Comparison of ENCODE assay signal across 10 cellular contexts in the genomic region with DNA sequence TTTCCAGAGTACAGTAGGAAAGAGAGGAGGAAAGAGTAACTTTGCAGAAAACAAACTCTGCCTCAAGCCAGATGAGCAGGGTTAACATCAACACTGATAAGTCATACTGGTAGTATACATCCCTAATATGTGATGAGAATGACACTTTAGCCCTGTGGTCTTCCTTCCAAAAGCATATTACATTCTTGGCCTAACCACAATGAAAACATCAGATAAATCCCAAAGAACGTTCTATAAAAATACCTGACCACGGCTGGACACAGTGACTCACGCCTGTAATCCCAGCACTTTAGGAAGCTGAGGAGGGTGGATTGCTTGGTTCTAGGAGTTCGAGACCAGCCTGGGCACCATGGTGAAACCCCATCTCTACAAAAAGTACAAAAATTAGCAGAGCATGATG. TPM values are rescaled to one million over a fixed set of nuclear protein-coding genes. Genes with fewer than 3 reads are reported as not detected.
DNase-seq lines count a peak whose midpoint lies in the region; FAIRE-seq and TF ChIP-seq lines count a peak whose summit lies in the region.
"Had no signal": no experiment of that assay in that cellular context is flagged by ENCODE, and none has a peak within 500 bp of the region (broad histone marks: within the 10 kb centered on the region; RNA-seq: fewer than 3 reads in every experiment).

No MANE protein-coding gene starts in this region.

- H2AFZ ChIP-seq in astrocyte (ENCODE audit: low read depth, low read length), result no peak overlapping the region
- no peak overlapping the region for H2AFZ ChIP-seq in keratinocyte (ENCODE audit: control insufficient read depth, low read length)

- intact Hi-C loops in kidney (cut with DNase I), result no loop called here

- H3K27ac ChIP-seq in astrocyte (ENCODE audit: low read depth, low read length) (no peak overlapping the region), keratinocyte (ENCODE audit: control insufficient read depth, insufficient read depth, low read length) (no peak overlapping the region), caudate nucleus (ENCODE audit: low read depth, low read length) (no peak overlapping the region), kidney (ENCODE audit: low read depth in 2 of 2, low read length in 2 of 2) (no peak overlapping the region)

- peaks cover 2% of the 10 kb centered on the region for H3K9me1 ChIP-seq in keratinocyte (ENCODE audit: control insufficient read depth, extremely low read depth, insufficient read depth, low read length)

- peaks cover 2% of the 10 kb centered on the region for H3K36me3 Mint-ChIP-seq in astrocyte (ENCODE audit: low read depth, unreplicated experiment)

- H3K4me3 ChIP-seq in astrocyte (ENCODE audit: insufficient read depth, low read depth, low read length) (no peak overlapping the region), keratinocyte (ENCODE audit: control insufficient read depth in 2 of 3, extremely low read depth in 1 of 3, insufficient read depth in 2 of 3, low read depth in 1 of 3, low read length in 3 of 3) (no peak overlapping the region), kidney (ENCODE audit: low read length in 2 of 2) (no peak overlapping the region)
- H3K4me3 ChIP-seq: coronary artery had no signal

- H3K27me3 ChIP-seq in astrocyte (ENCODE audit: insufficient read depth, low read length) (peaks cover 4% of the 10 kb centered on the region), keratinocyte (ENCODE audit: control insufficient read depth, extremely low read depth, insufficient read depth, low read length) (no peaks in the 10 kb centered on the region)

- TF ChIP-seq CTCF in astrocyte (IDR thresholded peaks at IDR 0.05; ENCODE audit: insufficient read depth, low read depth, low read length) (no peak), keratinocyte (optimal IDR thresholded peaks at IDR 0.05 in 1 of 3, IDR thresholded peaks at IDR 0.05 in 1 of 3, conservative IDR thresholded peaks at IDR 0.05 in 1 of 3; ENCODE audit: extremely low read depth in 1 of 3, insufficient read depth in 2 of 3, low read length in 3 of 3) (no peak), kidney (IDR thresholded peaks at IDR 0.05; ENCODE audit: borderline replicate concordance, extremely low read depth, insufficient read depth) (no peak)

- dilution Hi-C loops in keratinocyte (cut with MboI; ENCODE audit: extremely low pct_ligation_motif_present, low sequenced_read_pairs), result no loop called here

- H3K9me3 Mint-ChIP-seq in astrocyte (ENCODE audit: unreplicated experiment), result no peaks in the 10 kb centered on the region

- DNase-seq in AG08395 (ENCODE audit: low spot score) (peak; percentile 83), HS-5 (ENCODE audit: low read depth) (peak; percentile 88), astrocyte (ENCODE audit: low read depth) (peak; percentile 96), keratinocyte (ENCODE audit: low read depth, low spot score) (no peak), caudate nucleus (lab: John Stamatoyannopoulos, UW) (no peak), kidney (no peak), midbrain (lab: John Stamatoyannopoulos, UW) (no peak), COLO829 (ENCODE audit: low spot score) (no peak)

- H3K79me2 ChIP-seq in astrocyte (ENCODE audit: insufficient read depth, low read length), result peaks cover 31% of the 10 kb centered on the region
- peaks cover 44% of the 10 kb centered on the region for H3K79me2 ChIP-seq in keratinocyte (ENCODE audit: control insufficient read depth, insufficient read depth, low read length)

- H3K9ac ChIP-seq in astrocyte (ENCODE audit: low read length), result no peak overlapping the region
- no peak overlapping the region for H3K9ac ChIP-seq in keratinocyte (ENCODE audit: control insufficient read depth, extremely low read depth, insufficient read depth, low read length)
- no peak overlapping the region for H3K9ac ChIP-seq in kidney (ENCODE audit: low read length in 2 of 2)

- peaks cover 18% of the 10 kb centered on the region for H3K4me1 ChIP-seq in astrocyte (ENCODE audit: insufficient read depth, low read length)
- peaks cover 16% of the 10 kb centered on the region for H3K4me1 ChIP-seq in keratinocyte (ENCODE audit: control insufficient read depth, extremely low read depth, insufficient read depth, low read length)
- H3K4me1 ChIP-seq in kidney (ENCODE audit: control insufficient read depth in 1 of 2, insufficient read depth in 1 of 2, low read depth in 1 of 2, low read length in 2 of 2), result peaks cover 8 to 11% of the 10 kb centered on the region in 2 donors

- no peaks in the 10 kb centered on the region for H3K27me3 Mint-ChIP-seq in astrocyte (ENCODE audit: low read depth, unreplicated experiment)

- no peaks in the 10 kb centered on the region for H3K36me3 ChIP-seq in astrocyte (ENCODE audit: insufficient read depth, low read length)
- no peaks in the 10 kb centered on the region for H3K36me3 ChIP-seq in keratinocyte (ENCODE audit: control insufficient read depth in 2 of 2, extremely low read depth in 1 of 2, insufficient read depth in 2 of 2, low read length in 2 of 2)
- H3K36me3 ChIP-seq in kidney (ENCODE audit: control insufficient read depth in 1 of 2, insufficient read depth in 2 of 2, low read length in 2 of 2), result no peaks in the 10 kb centered on the region

- H3K4me2 ChIP-seq in astrocyte (ENCODE audit: low read length) (peak overlapping the region; percentile 16), keratinocyte (ENCODE audit: control insufficient read depth, extremely low read depth, insufficient read depth, low read depth, low read length) (no peak overlapping the region)

- FAIRE-seq in astrocyte (lab: Jason Lieb, UNC), result peak; percentile 90
- FAIRE-seq in keratinocyte (lab: Jason Lieb, UNC), result peak; percentile 49
- no peak for FAIRE-seq in kidney (lab: Jason Lieb, UNC)
- FAIRE-seq: H1 had no signal

- peak overlapping the region; percentile 77 for H3K27ac Mint-ChIP-seq in astrocyte (ENCODE audit: unreplicated experiment)

- H3K4me3 Mint-ChIP-seq in astrocyte (ENCODE audit: unreplicated experiment), result peak overlapping the region; percentile 60

- peaks cover 35% of the 10 kb centered on the region for H3K4me1 Mint-ChIP-seq in astrocyte (ENCODE audit: low read depth, unreplicated experiment)

- H4K20me1 ChIP-seq in astrocyte (ENCODE audit: insufficient read depth, low read length) (peaks cover 78% of the 10 kb centered on the region), keratinocyte (ENCODE audit: control insufficient read depth, extremely low read depth, insufficient read depth, low read length) (no peaks in the 10 kb centered on the region)

- no peaks in the 10 kb centered on the region for H3K9me3 ChIP-seq in astrocyte (ENCODE audit: insufficient read depth, low read depth, low read length)
- H3K9me3 ChIP-seq in keratinocyte (ENCODE audit: control insufficient read depth, low read depth, low read length), result no peaks in the 10 kb centered on the region
- no peaks in the 10 kb centered on the region for H3K9me3 ChIP-seq in kidney (ENCODE audit: control insufficient read depth in 1 of 2, low read length in 2 of 2)

RNA-seq across cellular contexts. Expression of gene TMCC1, which starts 4.8 kb away (rescaled TPM):
- total RNA-seq in astrocyte (36.4 and 37.9 TPM in 2 replicates), kidney (42.4 TPM)
- polyA plus RNA-seq in keratinocyte (25.2 to 27.7 TPM (median 26.9 TPM) in 3 replicates), kidney (ENCODE audit: insufficient read depth, low read depth, low replicate concordance) (8.4 TPM)
- 155 TPM for polyA plus RNA-seq in keratinocyte (2011; ENCODE audit: low read depth)
- polyA plus RNA-seq in keratinocyte (2011; cell fraction: cytosol; rRNA removed), result 16.8 and 27.4 TPM in 2 replicates
- 29.0 and 35.0 TPM in 2 replicates for polyA plus RNA-seq in keratinocyte (2011; cell fraction: nucleus; rRNA removed)
- 16.6 and 18.4 TPM in 2 replicates for polyA plus RNA-seq in keratinocyte (2012; ENCODE audit: low replicate concordance)
- polyA minus RNA-seq in keratinocyte, result 23.7 to 41.2 TPM (median 39.7 TPM) in 3 replicates
- 25.9 TPM for polyA minus RNA-seq in keratinocyte (2011; cell fraction: cytosol; rRNA and poly(A)+ RNA removed)
- polyA minus RNA-seq in keratinocyte (2011; cell fraction: nucleus; rRNA and poly(A)+ RNA removed), result 32.2 and 52.0 TPM in 2 replicates

Comparison
In these comparisons a context has a peak if more than half of its experiments do, and no peak if none do; other contexts are left out.
1. DNase-seq: peak in AG08395 (single experiment), HS-5 (single experiment) and astrocyte (single experiment); none in keratinocyte (single experiment), caudate nucleus (0 of 61), kidney (single experiment), midbrain (single experiment) and COLO829 (single experiment).